Comparison of ENCODE assay signal across 13 cellular contexts in genomic region chr14:50791201-50791600, GRCh38. TPM values are rescaled to one million over a fixed set of nuclear protein-coding genes. Genes with fewer than 3 reads are reported as not detected.
DNase-seq lines count a peak whose midpoint lies in the region; ATAC-seq and TF ChIP-seq lines count a peak whose summit lies in the region.
"Had no signal": no experiment of that assay in that cellular context is flagged by ENCODE, and none has a peak within 500 bp of the region (broad histone marks: within the 10 kb centered on the region; RNA-seq: fewer than 3 reads in every experiment).

No MANE protein-coding gene starts in this region.

- H3K4me1 Mint-ChIP-seq in activated B cell treated with CpG ODN at 0.5 μM for 24 hours (peaks cover 98% of the 10 kb centered on the region), mesothelial cell of epicardium (peaks cover 35% of the 10 kb centered on the region)

- CTCF ChIA-PET in activated B cell treated with CpG ODN at 0.5 μM for 24 hours (lab: Charles Lee): interaction anchor here (0.9 to 11.0 kb wide), 5 partner anchors 14 to 70 kb away, joined by 3 to 111 read pairs (median 47); partner anchors contain the start of gene NIN

- DNase-seq in activated B cell treated with CpG ODN at 0.5 μM for 24 hours (no peak), mesothelial cell of epicardium (ENCODE audit: low spot score in 2 of 2, unreplicated experiment in 2 of 2) (no peak), 8988T (no peak), HuH-7.5 (ENCODE audit: low spot score) (no peak), ACHN (no peak)
- DNase-seq: activated naive CD4-positive, alpha-beta T cell treated with Interleukin-2 at 50 U/mL for 16 hours; foreskin melanocyte; lower lobe of right lung; NCI-H1930; RPMI8226 had no signal

- peak overlapping the region in 10 of 11 experiments; percentile 36 to 76 (median 64); a peak in 18 of 22 replicates for H3K27ac ChIP-seq in BLaER1 treated with 17β-estradiol and CSF1 and Interleukin-3, amounts not matched to agents 10 nM and 100 nM
- H3K27ac ChIP-seq: lower lobe of right lung had no signal

- no peaks in the 10 kb centered on the region for H3K9me3 Mint-ChIP-seq in activated B cell treated with CpG ODN at 0.5 μM for 24 hours
- H3K9me3 Mint-ChIP-seq in mesothelial cell of epicardium: no peaks in the 10 kb centered on the region

- no peaks in the 10 kb centered on the region for H3K27me3 Mint-ChIP-seq in activated B cell treated with CpG ODN at 0.5 μM for 24 hours
- no peaks in the 10 kb centered on the region for H3K27me3 Mint-ChIP-seq in mesothelial cell of epicardium (ENCODE audit: low read depth)

- peaks cover 0 to 52% (median 18%) of the 10 kb centered on the region in 11 experiments; a peak in 12 of 22 replicates for H4K20me1 ChIP-seq in BLaER1 treated with 17β-estradiol and CSF1 and Interleukin-3, amounts not matched to agents 10 nM and 100 nM

- TF ChIP-seq CTCF in activated B cell treated with CpG ODN at 0.5 μM for 24 hours (IDR thresholded peaks at IDR 0.05) (no peak), mesothelial cell of epicardium (IDR thresholded peaks at IDR 0.05; ENCODE audit: unreplicated experiment) (no peak)

- H3K4me3 Mint-ChIP-seq in activated B cell treated with CpG ODN at 0.5 μM for 24 hours: peak overlapping the region; percentile 66
- H3K4me3 Mint-ChIP-seq in mesothelial cell of epicardium: no peak overlapping the region

- peak; percentile 38 for ATAC-seq in GM18502 (IDR thresholded peaks at IDR 0.05; ENCODE audit: poor library complexity, unreplicated experiment)
- ATAC-seq in HG02642 (IDR thresholded peaks at IDR 0.05; ENCODE audit: poor library complexity, unreplicated experiment): peak; percentile 42
- ATAC-seq in activated B cell treated with CpG ODN at 0.5 μM for 24 hours (ENCODE audit: low read depth): no peak
- ATAC-seq: lower lobe of right lung had no signal

- intact Hi-C loops in activated B cell treated with CpG ODN at 0.5 μM for 24 hours (cut with micrococcal nuclease): loop anchor here (10.0 kb wide), 1 partner anchor 414 kb away; no protein-coding TSS in a partner anchor

- H3K4me1 ChIP-seq in BLaER1 treated with 17β-estradiol and CSF1 and Interleukin-3, amounts not matched to agents 10 nM and 100 nM: peaks cover 72 to 100% (median 100%) of the 10 kb centered on the region in 10 experiments

- peak overlapping the region in 9 of 11 experiments; percentile 1 to 62 (median 52); a peak in 11 of 22 replicates for H3K9ac ChIP-seq in BLaER1 treated with 17β-estradiol and CSF1 and Interleukin-3, amounts not matched to agents 10 nM and 100 nM

- H3K4me3 ChIP-seq in BLaER1 treated with 17β-estradiol and CSF1 and Interleukin-3, amounts not matched to agents 10 nM and 100 nM: peak overlapping the region in 1 of 10 experiments; percentile 21; a peak in 1 of 20 replicates
- H3K4me3 ChIP-seq: lower lobe of right lung had no signal

- H3K36me3 ChIP-seq in BLaER1 treated with 17β-estradiol and CSF1 and Interleukin-3, amounts not matched to agents 10 nM and 100 nM: peaks cover 17 to 62% (median 44%) of the 10 kb centered on the region in 11 experiments; a peak in 17 of 22 replicates

- in situ Hi-C loops in ACHN (cut with HindIII; ENCODE audit: low pct_ligation_motif_present, low pct_unique_long_range_greater_than_20kb, low sequenced_read_pairs): no loop called here

- H3K27ac Mint-ChIP-seq in activated B cell treated with CpG ODN at 0.5 μM for 24 hours: peak overlapping the region; percentile 92
- H3K27ac Mint-ChIP-seq in mesothelial cell of epicardium: no peak overlapping the region

- peak overlapping the region; percentile 66 to 99 (median 92) for H3K4me2 ChIP-seq in BLaER1 treated with 17β-estradiol and CSF1 and Interleukin-3, amounts not matched to agents 10 nM and 100 nM

- no peaks in the 10 kb centered on the region for H3K27me3 ChIP-seq in BLaER1 treated with 17β-estradiol and CSF1 and Interleukin-3, amounts not matched to agents 10 nM and 100 nM

- H3K36me3 Mint-ChIP-seq in activated B cell treated with CpG ODN at 0.5 μM for 24 hours (ENCODE audit: low read depth): peaks cover 71% of the 10 kb centered on the region
- peaks cover 6% of the 10 kb centered on the region for H3K36me3 Mint-ChIP-seq in mesothelial cell of epicardium

- H3K9me3 ChIP-seq in BLaER1 treated with 17β-estradiol and CSF1 and Interleukin-3, amounts not matched to agents 10 nM and 100 nM (replicated peaks in 1 of 11): no peaks in the 10 kb centered on the region
- H3K9me3 ChIP-seq: lower lobe of right lung had no signal

- POLR2A ChIA-PET in activated B cell treated with CpG ODN at 0.5 μM for 24 hours (lab: Charles Lee): interaction anchor here (1.0 to 11.8 kb wide), 6 partner anchors 22 to 69 kb away, joined by 3 to 143 read pairs (median 12); partner anchors contain the start of gene NIN

RNA-seq across cellular contexts. Expression of gene NIN, which starts 39.8 kb away (rescaled TPM):
- total RNA-seq in activated B cell treated with CpG ODN at 0.5 μM for 24 hours (145 and 156 TPM in 2 replicates), mesothelial cell of epicardium (26.7 to 33.2 TPM (median 29.3 TPM) in 3 replicates)
